ENCODE assay signal across 22 cellular contexts in genomic region chr2:207936380-207936779, GRCh38.
"Had no signal": no experiment of that assay in that cellular context is flagged by ENCODE, and none has a peak within 500 bp of the region (broad histone marks: within the 10 kb centered on the region; RNA-seq: fewer than 3 reads in every experiment).

No MANE protein-coding gene starts in this region.

- H3K27ac ChIP-seq: KMS-11, RWPE1 had no signal

- H3K4me3 ChIP-seq: K562 had no signal

- H3K9ac ChIP-seq: KMS-11, SK-N-SH had no signal

- FAIRE-seq: K562 had no signal

- H3K9me3 ChIP-seq: SK-N-SH had no signal

- DNase-seq: Kasumi-1; MM.1S; NCI-H1092 treated with DMSO at 0.1 percent for 48 hours; NCI-H1436; NCI-H187; NCI-H2029; NCI-H2081 treated with DMSO at 0.1 percent for 48 hours; NCI-H2171 treated with DMSO at 0.1 percent for 48 hours; NCI-H345; NCI-H446 treated with DMSO at 0.1 percent for 48 hours; NCI-H510A treated with DMSO at 0.1 percent for 48 hours; NCI-H526; NCI-H748 treated with DMSO at 0.1 percent for 48 hours; NK-92 treated with Interleukin-12 subunit alpha and Interleukin-12 subunit beta, amount 100 ng/mL, for 24 hours; PC-3; SHP77; SK-N-SH; SW 1271; T-cell had no signal
